ENCODE assay signal across 1 cellular context in genomic region chr5:118121258-118121657, GRCh38.
TF ChIP-seq lines count a peak whose summit lies in the region.

No MANE protein-coding gene starts in this region.

TF ChIP-seq in GM12878, 131 proteins besides CTCF, POLR2A, EP300 and RAD21 (continued from another document):
- TF ChIP-seq ZBTB40 (IDR thresholded peaks at IDR 0.05; ENCODE audit: borderline replicate concordance) (no peak), NFXL1 (IDR thresholded peaks at IDR 0.05; ENCODE audit: borderline replicate concordance) (no peak), POLR2AphosphoS5 (IDR thresholded peaks at IDR 0.05; ENCODE audit: low read length) (no peak), STAT3 (IDR thresholded peaks at IDR 0.05; ENCODE audit: low read depth, low read length) (no peak), HDAC6 (IDR thresholded peaks at IDR 0.05; ENCODE audit: unreplicated experiment) (no peak), BCL3 (IDR thresholded peaks at IDR 0.05; ENCODE audit: borderline replicate concordance, insufficient read depth, low read depth, low read length, poor library complexity, severe bottlenecking) (no peak), HSF1 (IDR thresholded peaks at IDR 0.05; ENCODE audit: low read depth, low read length) (no peak), CREM (IDR thresholded peaks at IDR 0.05; ENCODE audit: low read depth) (no peak), SMAD1 (IDR thresholded peaks at IDR 0.05; ENCODE audit: low read depth, partially characterized antibody) (no peak)
